ENCODE assay signal across 2 cellular contexts in genomic region chr12:50505945-50506344, GRCh38.
TF ChIP-seq lines count a peak whose summit lies in the region.

No MANE protein-coding gene starts in this region.

TF ChIP-seq in GM23338, 12 proteins besides CTCF, POLR2A, EP300 and RAD21 (continued from another document):
- TF ChIP-seq ZNF462 (CRISPR knock-in tag; IDR thresholded peaks at IDR 0.05), result no peak
- no peak for TF ChIP-seq EZH2 (IDR thresholded peaks at IDR 0.05; ENCODE audit: low read depth, unreplicated experiment)

TF ChIP-seq in H1, 55 proteins besides CTCF, POLR2A, EP300 and RAD21 (continued from another document):
- TF ChIP-seq NANOG (IDR thresholded peaks at IDR 0.05; ENCODE audit: insufficient read depth, low read depth, low read length, poor library complexity, severe bottlenecking) (no peak), KDM4A (IDR thresholded peaks at IDR 0.05; ENCODE audit: low read depth, low read length, severe bottlenecking) (no peak), SP4 (IDR thresholded peaks at IDR 0.05; ENCODE audit: low read length) (no peak)
